9 cellular contexts compared by ENCODE assay signal in genomic region chr11:111776398-111777093, GRCh38. TPM values are rescaled to one million over a fixed set of nuclear protein-coding genes. Genes with fewer than 3 reads are reported as not detected.
DNase-seq lines count a peak whose midpoint lies in the region; ATAC-seq and TF ChIP-seq lines count a peak whose summit lies in the region.
"Had no signal": no experiment of that assay in that cellular context is flagged by ENCODE, and none has a peak within 500 bp of the region (broad histone marks: within the 10 kb centered on the region; RNA-seq: fewer than 3 reads in every experiment).

No MANE protein-coding gene starts in this region.

- no peak for TF ChIP-seq POLR2A in GM18505 (IDR thresholded peaks at IDR 0.05; ENCODE audit: borderline replicate concordance, extremely low read depth, insufficient read depth, insufficient read length)

- no peaks in the 10 kb centered on the region for H3K27me3 Mint-ChIP-seq in T-cell

- CTCF ChIA-PET in T-cell (lab: Charles Lee): interaction anchor here (0.7 to 3.7 kb wide), 13 partner anchors 9 to 216 kb away, joined by 3 to 50 read pairs (median 4); partner anchors contain the start of gene PPP2R1B (in 1 of the 2)

- no peak overlapping the region for H3K4me3 Mint-ChIP-seq in T-cell
- H3K4me3 Mint-ChIP-seq: CD14-positive monocyte had no signal

- POLR2A ChIA-PET in T-cell (lab: Charles Lee): no interaction called here

- no peak overlapping the region for H3K27ac Mint-ChIP-seq in T-cell
- H3K27ac Mint-ChIP-seq: CD14-positive monocyte had no signal

- peaks cover 0 to 3% (median 0%) of the 10 kb centered on the region in 3 donors for H3K4me1 Mint-ChIP-seq in T-cell
- H3K4me1 Mint-ChIP-seq: CD14-positive monocyte had no signal

- ATAC-seq in GM18505 (IDR thresholded peaks at IDR 0.05; ENCODE audit: unreplicated experiment) (peak; percentile 92), GM21515 (IDR thresholded peaks at IDR 0.05; ENCODE audit: unreplicated experiment) (peak; percentile 96), HG03159 (IDR thresholded peaks at IDR 0.05; ENCODE audit: unreplicated experiment) (peak; percentile 94), esophagus mucosa (peak; percentile 55), T-cell (replicated peaks in 1 of 4) (no peak)

- H3K36me3 Mint-ChIP-seq in T-cell: no peaks in the 10 kb centered on the region
- H3K36me3 Mint-ChIP-seq: CD14-positive monocyte had no signal

- DNase-seq in posterior vena cava (ENCODE audit: low spot score): no peak
- DNase-seq in ACHN: no peak
- DNase-seq in NCI-H774 (lab: John Stamatoyannopoulos, UW): no peak
- DNase-seq in T-cell: no peak

- in situ Hi-C loops in ACHN (cut with HindIII; ENCODE audit: low pct_ligation_motif_present, low pct_unique_long_range_greater_than_20kb, low sequenced_read_pairs): no loop called here

- intact Hi-C loops in posterior vena cava (cut with DNase I): loop anchor here (5.0 to 10.0 kb wide), 2 partner anchors 68 to 174 kb away; partner anchors contain the start of gene SIK2 (in 2 of the 2)

- H3K9me3 Mint-ChIP-seq in T-cell: no peaks in the 10 kb centered on the region
- H3K9me3 Mint-ChIP-seq: CD14-positive monocyte had no signal

RNA-seq across cellular contexts. Expression of gene PPP2R1B, which starts 10.4 kb away (rescaled TPM):
- total RNA-seq in esophagus mucosa (28.7 TPM), posterior vena cava (10 to 100 TPM; 16.7 to 22.5 TPM), T-cell (10 to 100 TPM; 34.2 to 44.1 (median 37.4) TPM)

Comparison
In these comparisons a context has a peak if more than half of its experiments do, and no peak if none do; other contexts are left out.
1. ATAC-seq: peak in GM18505 (single experiment), GM21515 (single experiment), HG03159 (single experiment) and esophagus mucosa (single experiment); none in T-cell (0 of 4).